In genomic region chr14:34266344-34266743, GRCh38 we compare ENCODE assay signal across 8 cellular contexts.
"Had no signal": no experiment of that assay in that cellular context is flagged by ENCODE, and none has a peak within 500 bp of the region (broad histone marks: within the 10 kb centered on the region; RNA-seq: fewer than 3 reads in every experiment).

No MANE protein-coding gene starts in this region.

- DNase-seq: H9, HCEC 1CT, IMR-90 had no signal

- H3K4me2 ChIP-seq: GM23338 had no signal

- H2AFZ ChIP-seq: GM23338 had no signal

- H3K4me3 ChIP-seq: GM23338, K562 had no signal

- ATAC-seq: GM23338, K562 had no signal

- FAIRE-seq: H1, H54, HTR-8/SVneo, K562 had no signal
